1 cellular context compared by ENCODE assay signal in the genomic region with DNA sequence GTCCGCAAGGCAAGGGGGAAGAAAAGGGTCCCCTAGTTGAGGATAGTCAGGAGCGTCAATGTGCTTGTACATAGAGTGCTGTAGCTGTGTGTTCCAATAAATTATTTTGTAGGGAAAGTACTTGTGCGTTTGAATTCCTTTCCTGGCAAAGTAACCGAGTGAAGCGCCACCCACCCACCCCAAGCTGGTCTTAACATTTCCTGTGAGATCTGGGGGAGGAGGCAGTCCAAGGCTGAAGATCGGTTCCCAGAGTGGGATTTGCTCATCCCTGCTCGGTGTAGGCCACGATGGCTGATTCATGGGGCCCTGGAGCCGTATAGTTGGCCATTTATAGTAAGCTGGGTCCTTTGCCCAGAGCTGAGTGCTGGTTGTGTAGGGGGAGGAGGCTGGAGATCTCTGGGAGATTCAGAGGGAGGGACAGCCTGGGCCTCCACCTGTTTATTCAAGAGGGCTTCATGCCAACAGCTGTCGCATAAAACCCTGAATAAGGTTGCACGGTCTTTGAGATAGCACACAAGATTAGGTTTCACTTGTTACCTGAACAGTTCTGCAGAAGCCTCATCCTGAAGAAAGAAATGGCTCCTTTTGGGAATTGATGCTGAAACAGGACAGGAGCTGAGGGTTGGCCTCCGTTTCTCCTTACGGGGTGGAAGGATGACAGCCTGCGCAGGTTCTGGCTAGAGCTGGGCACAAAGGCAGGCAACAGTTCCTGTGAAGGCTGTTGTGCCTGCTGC.
TF ChIP-seq lines count a peak whose summit lies in the region.

No MANE protein-coding gene starts in this region.

TF ChIP-seq in HepG2, 621 proteins besides CTCF, POLR2A, EP300 and RAD21 (continued from another document and continues in another):
- TF ChIP-seq, protein P1, sequence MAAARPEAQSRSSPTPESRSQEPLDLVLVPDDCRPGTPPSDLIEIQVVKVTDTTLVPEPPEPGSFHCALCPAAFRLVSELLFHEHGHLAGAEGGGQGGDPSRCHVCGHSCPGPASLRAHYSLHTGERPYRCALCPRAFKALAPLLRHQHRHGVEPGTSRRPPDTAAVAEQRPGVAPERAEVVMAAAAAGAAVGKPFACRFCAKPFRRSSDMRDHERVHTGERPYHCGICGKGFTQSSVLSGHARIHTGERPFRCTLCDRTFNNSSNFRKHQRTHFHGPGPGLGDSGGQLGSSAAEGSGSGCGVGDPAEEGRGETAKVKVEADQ (CRISPR knock-in tag; IDR thresholded peaks at IDR 0.05; ENCODE audit: borderline replicate concordance), result no peak
- TF ChIP-seq HOXA7 (CRISPR knock-in tag; IDR thresholded peaks at IDR 0.05) (no peak), ETV6 (CRISPR knock-in tag; conservative IDR thresholded peaks at IDR 0.05) (0 out of 2 replicates have a peak, but pooled peaks have one; percentile 32), NCOA2 (CRISPR knock-in tag; IDR thresholded peaks at IDR 0.05) (no peak; the same call in 1 of the 2 replicates), ZNF331 (CRISPR knock-in tag; IDR thresholded peaks at IDR 0.05) (no peak), MED8 (CRISPR knock-in tag; IDR thresholded peaks at IDR 0.05; ENCODE audit: insufficient replicate concordance) (no peak), ZNF562 (CRISPR knock-in tag; IDR thresholded peaks at IDR 0.05; ENCODE audit: borderline replicate concordance) (no peak), GFI1 (CRISPR knock-in tag; IDR thresholded peaks at IDR 0.05; ENCODE audit: borderline replicate concordance) (no peak), KLF6 (CRISPR knock-in tag; IDR thresholded peaks at IDR 0.05) (no peak), FOXP1 (IDR thresholded peaks at IDR 0.05) (no peak), FOXP1 (CRISPR knock-in tag; IDR thresholded peaks at IDR 0.05) (no peak), XBP1 (CRISPR knock-in tag; IDR thresholded peaks at IDR 0.05) (no peak), PHB2 (IDR thresholded peaks at IDR 0.05; ENCODE audit: partially characterized antibody) (no peak), RBFOX2 (IDR thresholded peaks at IDR 0.05; ENCODE audit: low read depth, low read length) (peak; percentile 49; the same call in 1 of the 2 replicates), RBM22 (optimal IDR thresholded peaks at IDR 0.05; ENCODE audit: low read length) (no peak), SMC3 (IDR thresholded peaks at IDR 0.05; ENCODE audit: low read length) (no peak), CCDC6 (CRISPR knock-in tag; IDR thresholded peaks at IDR 0.05) (0 out of 2 replicates have a peak, but pooled peaks have one; percentile 20), ZNF282 (IDR thresholded peaks at IDR 0.05; ENCODE audit: partially characterized antibody) (no peak), ZNF670 (CRISPR knock-in tag; IDR thresholded peaks at IDR 0.05; ENCODE audit: borderline replicate concordance) (0 out of 2 replicates have a peak, but pooled peaks have one; percentile 24), DMAP1 (CRISPR knock-in tag; IDR thresholded peaks at IDR 0.05) (no peak), ZNF766 (CRISPR knock-in tag; IDR thresholded peaks at IDR 0.05; ENCODE audit: borderline replicate concordance) (0 out of 2 replicates have a peak, but pooled peaks have one; percentile 18), NFRKB (IDR thresholded peaks at IDR 0.05) (no peak), KLF11 (CRISPR knock-in tag; IDR thresholded peaks at IDR 0.05) (no peak)
- TF ChIP-seq, protein P2, sequence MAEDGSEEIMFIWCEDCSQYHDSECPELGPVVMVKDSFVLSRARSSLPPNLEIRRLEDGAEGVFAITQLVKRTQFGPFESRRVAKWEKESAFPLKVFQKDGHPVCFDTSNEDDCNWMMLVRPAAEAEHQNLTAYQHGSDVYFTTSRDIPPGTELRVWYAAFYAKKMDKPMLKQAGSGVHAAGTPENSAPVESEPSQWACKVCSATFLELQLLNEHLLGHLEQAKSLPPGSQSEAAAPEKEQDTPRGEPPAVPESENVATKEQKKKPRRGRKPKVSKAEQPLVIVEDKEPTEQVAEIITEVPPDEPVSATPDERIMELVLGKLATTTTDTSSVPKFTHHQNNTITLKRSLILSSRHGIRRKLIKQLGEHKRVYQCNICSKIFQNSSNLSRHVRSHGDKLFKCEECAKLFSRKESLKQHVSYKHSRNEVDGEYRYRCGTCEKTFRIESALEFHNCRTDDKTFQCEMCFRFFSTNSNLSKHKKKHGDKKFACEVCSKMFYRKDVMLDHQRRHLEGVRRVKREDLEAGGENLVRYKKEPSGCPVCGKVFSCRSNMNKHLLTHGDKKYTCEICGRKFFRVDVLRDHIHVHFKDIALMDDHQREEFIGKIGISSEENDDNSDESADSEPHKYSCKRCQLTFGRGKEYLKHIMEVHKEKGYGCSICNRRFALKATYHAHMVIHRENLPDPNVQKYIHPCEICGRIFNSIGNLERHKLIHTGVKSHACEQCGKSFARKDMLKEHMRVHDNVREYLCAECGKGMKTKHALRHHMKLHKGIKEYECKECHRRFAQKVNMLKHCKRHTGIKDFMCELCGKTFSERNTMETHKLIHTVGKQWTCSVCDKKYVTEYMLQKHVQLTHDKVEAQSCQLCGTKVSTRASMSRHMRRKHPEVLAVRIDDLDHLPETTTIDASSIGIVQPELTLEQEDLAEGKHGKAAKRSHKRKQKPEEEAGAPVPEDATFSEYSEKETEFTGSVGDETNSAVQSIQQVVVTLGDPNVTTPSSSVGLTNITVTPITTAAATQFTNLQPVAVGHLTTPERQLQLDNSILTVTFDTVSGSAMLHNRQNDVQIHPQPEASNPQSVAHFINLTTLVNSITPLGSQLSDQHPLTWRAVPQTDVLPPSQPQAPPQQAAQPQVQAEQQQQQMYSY (CRISPR knock-in tag; IDR thresholded peaks at IDR 0.05), result no peak
- TF ChIP-seq, protein P3, sequence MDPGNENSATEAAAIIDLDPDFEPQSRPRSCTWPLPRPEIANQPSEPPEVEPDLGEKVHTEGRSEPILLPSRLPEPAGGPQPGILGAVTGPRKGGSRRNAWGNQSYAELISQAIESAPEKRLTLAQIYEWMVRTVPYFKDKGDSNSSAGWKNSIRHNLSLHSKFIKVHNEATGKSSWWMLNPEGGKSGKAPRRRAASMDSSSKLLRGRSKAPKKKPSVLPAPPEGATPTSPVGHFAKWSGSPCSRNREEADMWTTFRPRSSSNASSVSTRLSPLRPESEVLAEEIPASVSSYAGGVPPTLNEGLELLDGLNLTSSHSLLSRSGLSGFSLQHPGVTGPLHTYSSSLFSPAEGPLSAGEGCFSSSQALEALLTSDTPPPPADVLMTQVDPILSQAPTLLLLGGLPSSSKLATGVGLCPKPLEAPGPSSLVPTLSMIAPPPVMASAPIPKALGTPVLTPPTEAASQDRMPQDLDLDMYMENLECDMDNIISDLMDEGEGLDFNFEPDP (CRISPR knock-in tag; conservative IDR thresholded peaks at IDR 0.05), result no peak
- TF ChIP-seq, protein P4, sequence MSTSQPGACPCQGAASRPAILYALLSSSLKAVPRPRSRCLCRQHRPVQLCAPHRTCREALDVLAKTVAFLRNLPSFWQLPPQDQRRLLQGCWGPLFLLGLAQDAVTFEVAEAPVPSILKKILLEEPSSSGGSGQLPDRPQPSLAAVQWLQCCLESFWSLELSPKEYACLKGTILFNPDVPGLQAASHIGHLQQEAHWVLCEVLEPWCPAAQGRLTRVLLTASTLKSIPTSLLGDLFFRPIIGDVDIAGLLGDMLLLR (CRISPR knock-in tag; IDR thresholded peaks at IDR 0.05), result no peak
- TF ChIP-seq, protein P5, sequence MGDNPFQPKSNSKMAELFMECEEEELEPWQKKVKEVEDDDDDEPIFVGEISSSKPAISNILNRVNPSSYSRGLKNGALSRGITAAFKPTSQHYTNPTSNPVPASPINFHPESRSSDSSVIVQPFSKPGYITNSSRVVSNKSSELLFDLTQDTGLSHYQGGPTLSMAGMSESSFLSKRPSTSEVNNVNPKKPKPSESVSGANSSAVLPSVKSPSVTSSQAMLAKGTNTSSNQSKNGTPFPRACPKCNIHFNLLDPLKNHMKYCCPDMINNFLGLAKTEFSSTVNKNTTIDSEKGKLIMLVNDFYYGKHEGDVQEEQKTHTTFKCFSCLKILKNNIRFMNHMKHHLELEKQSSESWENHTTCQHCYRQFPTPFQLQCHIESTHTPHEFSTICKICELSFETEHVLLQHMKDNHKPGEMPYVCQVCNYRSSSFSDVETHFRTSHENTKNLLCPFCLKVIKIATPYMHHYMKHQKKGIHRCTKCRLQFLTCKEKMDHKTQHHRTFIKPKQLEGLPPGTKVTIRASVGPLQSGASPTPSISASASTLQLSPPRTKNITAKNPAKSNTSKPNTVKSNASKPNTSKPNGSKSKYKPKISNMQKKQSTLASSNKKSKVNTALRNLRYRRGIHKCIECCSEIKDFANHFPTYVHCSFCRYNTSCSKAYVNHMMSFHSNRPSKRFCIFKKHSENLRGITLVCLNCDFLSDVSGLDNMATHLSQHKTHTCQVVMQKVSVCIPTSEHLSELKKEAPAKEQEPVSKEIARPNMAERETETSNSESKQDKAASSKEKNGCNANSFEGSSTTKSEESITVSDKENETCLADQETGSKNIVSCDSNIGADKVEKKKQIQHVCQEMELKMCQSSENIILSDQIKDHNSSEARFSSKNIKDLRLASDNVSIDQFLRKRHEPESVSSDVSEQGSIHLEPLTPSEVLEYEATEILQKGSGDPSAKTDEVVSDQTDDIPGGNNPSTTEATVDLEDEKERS (CRISPR knock-in tag; IDR thresholded peaks at IDR 0.05), result no peak
- TF ChIP-seq, protein P6, sequence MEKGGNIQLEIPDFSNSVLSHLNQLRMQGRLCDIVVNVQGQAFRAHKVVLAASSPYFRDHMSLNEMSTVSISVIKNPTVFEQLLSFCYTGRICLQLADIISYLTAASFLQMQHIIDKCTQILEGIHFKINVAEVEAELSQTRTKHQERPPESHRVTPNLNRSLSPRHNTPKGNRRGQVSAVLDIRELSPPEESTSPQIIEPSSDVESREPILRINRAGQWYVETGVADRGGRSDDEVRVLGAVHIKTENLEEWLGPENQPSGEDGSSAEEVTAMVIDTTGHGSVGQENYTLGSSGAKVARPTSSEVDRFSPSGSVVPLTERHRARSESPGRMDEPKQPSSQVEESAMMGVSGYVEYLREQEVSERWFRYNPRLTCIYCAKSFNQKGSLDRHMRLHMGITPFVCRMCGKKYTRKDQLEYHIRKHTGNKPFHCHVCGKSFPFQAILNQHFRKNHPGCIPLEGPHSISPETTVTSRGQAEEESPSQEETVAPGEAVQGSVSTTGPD (CRISPR knock-in tag; IDR thresholded peaks at IDR 0.05), result no peak
- TF ChIP-seq, protein P7, sequence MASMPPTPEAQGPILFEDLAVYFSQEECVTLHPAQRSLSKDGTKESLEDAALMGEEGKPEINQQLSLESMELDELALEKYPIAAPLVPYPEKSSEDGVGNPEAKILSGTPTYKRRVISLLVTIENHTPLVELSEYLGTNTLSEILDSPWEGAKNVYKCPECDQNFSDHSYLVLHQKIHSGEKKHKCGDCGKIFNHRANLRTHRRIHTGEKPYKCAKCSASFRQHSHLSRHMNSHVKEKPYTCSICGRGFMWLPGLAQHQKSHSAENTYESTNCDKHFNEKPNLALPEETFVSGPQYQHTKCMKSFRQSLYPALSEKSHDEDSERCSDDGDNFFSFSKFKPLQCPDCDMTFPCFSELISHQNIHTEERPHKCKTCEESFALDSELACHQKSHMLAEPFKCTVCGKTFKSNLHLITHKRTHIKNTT (CRISPR knock-in tag; IDR thresholded peaks at IDR 0.05), result no peak
- TF ChIP-seq, protein P8, sequence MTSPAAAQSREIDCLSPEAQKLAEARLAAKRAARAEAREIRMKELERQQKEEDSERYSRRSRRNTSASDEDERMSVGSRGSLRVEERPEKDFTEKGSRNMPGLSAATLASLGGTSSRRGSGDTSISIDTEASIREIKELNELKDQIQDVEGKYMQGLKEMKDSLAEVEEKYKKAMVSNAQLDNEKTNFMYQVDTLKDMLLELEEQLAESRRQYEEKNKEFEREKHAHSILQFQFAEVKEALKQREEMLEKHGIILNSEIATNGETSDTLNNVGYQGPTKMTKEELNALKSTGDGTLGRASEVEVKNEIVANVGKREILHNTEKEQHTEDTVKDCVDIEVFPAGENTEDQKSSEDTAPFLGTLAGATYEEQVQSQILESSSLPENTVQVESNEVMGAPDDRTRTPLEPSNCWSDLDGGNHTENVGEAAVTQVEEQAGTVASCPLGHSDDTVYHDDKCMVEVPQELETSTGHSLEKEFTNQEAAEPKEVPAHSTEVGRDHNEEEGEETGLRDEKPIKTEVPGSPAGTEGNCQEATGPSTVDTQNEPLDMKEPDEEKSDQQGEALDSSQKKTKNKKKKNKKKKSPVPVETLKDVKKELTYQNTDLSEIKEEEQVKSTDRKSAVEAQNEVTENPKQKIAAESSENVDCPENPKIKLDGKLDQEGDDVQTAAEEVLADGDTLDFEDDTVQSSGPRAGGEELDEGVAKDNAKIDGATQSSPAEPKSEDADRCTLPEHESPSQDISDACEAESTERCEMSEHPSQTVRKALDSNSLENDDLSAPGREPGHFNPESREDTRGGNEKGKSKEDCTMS (CRISPR knock-in tag; conservative IDR thresholded peaks at IDR 0.05), result no peak
- TF ChIP-seq, protein P9, sequence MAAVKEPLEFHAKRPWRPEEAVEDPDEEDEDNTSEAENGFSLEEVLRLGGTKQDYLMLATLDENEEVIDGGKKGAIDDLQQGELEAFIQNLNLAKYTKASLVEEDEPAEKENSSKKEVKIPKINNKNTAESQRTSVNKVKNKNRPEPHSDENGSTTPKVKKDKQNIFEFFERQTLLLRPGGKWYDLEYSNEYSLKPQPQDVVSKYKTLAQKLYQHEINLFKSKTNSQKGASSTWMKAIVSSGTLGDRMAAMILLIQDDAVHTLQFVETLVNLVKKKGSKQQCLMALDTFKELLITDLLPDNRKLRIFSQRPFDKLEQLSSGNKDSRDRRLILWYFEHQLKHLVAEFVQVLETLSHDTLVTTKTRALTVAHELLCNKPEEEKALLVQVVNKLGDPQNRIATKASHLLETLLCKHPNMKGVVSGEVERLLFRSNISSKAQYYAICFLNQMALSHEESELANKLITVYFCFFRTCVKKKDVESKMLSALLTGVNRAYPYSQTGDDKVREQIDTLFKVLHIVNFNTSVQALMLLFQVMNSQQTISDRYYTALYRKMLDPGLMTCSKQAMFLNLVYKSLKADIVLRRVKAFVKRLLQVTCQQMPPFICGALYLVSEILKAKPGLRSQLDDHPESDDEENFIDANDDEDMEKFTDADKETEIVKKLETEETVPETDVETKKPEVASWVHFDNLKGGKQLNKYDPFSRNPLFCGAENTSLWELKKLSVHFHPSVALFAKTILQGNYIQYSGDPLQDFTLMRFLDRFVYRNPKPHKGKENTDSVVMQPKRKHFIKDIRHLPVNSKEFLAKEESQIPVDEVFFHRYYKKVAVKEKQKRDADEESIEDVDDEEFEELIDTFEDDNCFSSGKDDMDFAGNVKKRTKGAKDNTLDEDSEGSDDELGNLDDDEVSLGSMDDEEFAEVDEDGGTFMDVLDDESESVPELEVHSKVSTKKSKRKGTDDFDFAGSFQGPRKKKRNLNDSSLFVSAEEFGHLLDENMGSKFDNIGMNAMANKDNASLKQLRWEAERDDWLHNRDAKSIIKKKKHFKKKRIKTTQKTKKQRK (IDR thresholded peaks at IDR 0.05; ENCODE audit: low read length), result no peak
- TF ChIP-seq, protein P10, sequence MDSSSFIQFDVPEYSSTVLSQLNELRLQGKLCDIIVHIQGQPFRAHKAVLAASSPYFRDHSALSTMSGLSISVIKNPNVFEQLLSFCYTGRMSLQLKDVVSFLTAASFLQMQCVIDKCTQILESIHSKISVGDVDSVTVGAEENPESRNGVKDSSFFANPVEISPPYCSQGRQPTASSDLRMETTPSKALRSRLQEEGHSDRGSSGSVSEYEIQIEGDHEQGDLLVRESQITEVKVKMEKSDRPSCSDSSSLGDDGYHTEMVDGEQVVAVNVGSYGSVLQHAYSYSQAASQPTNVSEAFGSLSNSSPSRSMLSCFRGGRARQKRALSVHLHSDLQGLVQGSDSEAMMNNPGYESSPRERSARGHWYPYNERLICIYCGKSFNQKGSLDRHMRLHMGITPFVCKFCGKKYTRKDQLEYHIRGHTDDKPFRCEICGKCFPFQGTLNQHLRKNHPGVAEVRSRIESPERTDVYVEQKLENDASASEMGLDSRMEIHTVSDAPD (CRISPR knock-in tag; IDR thresholded peaks at IDR 0.05), result no peak
- TF ChIP-seq, protein P11, sequence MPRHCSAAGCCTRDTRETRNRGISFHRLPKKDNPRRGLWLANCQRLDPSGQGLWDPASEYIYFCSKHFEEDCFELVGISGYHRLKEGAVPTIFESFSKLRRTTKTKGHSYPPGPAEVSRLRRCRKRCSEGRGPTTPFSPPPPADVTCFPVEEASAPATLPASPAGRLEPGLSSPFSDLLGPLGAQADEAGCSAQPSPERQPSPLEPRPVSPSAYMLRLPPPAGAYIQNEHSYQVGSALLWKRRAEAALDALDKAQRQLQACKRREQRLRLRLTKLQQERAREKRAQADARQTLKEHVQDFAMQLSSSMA (CRISPR knock-in tag; IDR thresholded peaks at IDR 0.05), result no peak
